In genomic region chr9:26789959-26790358, GRCh38 we compare ENCODE assay signal across 1 cellular context.
TF ChIP-seq lines count a peak whose summit lies in the region.

No MANE protein-coding gene starts in this region.

TF ChIP-seq in HepG2, 621 proteins besides CTCF, POLR2A, EP300 and RAD21 (continued from another document):
- TF ChIP-seq MBD4 (IDR thresholded peaks at IDR 0.05; ENCODE audit: borderline replicate concordance, low read length) = no peak
- no peak for TF ChIP-seq U2AF1 (optimal IDR thresholded peaks at IDR 0.05; ENCODE audit: low read depth, low read length)
- TF ChIP-seq ZSCAN31 (CRISPR knock-in tag; IDR thresholded peaks at IDR 0.05; ENCODE audit: low read depth) = no peak
- TF ChIP-seq ATF1 (CRISPR knock-in tag; IDR thresholded peaks at IDR 0.05) = no peak
- no peak for TF ChIP-seq ZNF432 (CRISPR knock-in tag; IDR thresholded peaks at IDR 0.05; ENCODE audit: borderline replicate concordance)
- TF ChIP-seq POGZ (CRISPR knock-in tag; IDR thresholded peaks at IDR 0.05) = no peak
- TF ChIP-seq ZNF280D (CRISPR knock-in tag; IDR thresholded peaks at IDR 0.05) = no peak
- no peak for TF ChIP-seq ZBTB10 (CRISPR knock-in tag; IDR thresholded peaks at IDR 0.05; ENCODE audit: borderline replicate concordance)
- TF ChIP-seq TEF (CRISPR knock-in tag; IDR thresholded peaks at IDR 0.05) = no peak
- no peak for TF ChIP-seq HNRNPK (IDR thresholded peaks at IDR 0.05; ENCODE audit: low read depth, low read length, poor library complexity, severe bottlenecking)
- no peak for TF ChIP-seq ZNF383 (CRISPR knock-in tag; IDR thresholded peaks at IDR 0.05; ENCODE audit: borderline replicate concordance)
